Comparison of ENCODE assay signal across 1 cellular context in genomic region chr14:23910081-23910875, GRCh38.
A peak's percentile ranks its signal among the peaks of the same experiment; 100 is the strongest.
TF ChIP-seq lines count a peak whose summit lies in the region.

No MANE protein-coding gene starts in this region.

TF ChIP-seq in HepG2, 621 proteins besides CTCF, POLR2A, EP300 and RAD21 (continues in another document):
- TF ChIP-seq ZMYM2 (CRISPR knock-in tag; IDR thresholded peaks at IDR 0.05), result no peak
- peak; percentile 82; the same call in 1 of the 2 replicates for TF ChIP-seq IRF2 (CRISPR knock-in tag; IDR thresholded peaks at IDR 0.05)
- TF ChIP-seq RFX3 (CRISPR knock-in tag; IDR thresholded peaks at IDR 0.05), result no peak
- peak; percentile 49; the same call in 1 of the 2 replicates for TF ChIP-seq ZBTB26 (CRISPR knock-in tag; IDR thresholded peaks at IDR 0.05; ENCODE audit: borderline replicate concordance)
- TF ChIP-seq KAT7 (CRISPR knock-in tag; IDR thresholded peaks at IDR 0.05; ENCODE audit: borderline replicate concordance), result no peak
- TF ChIP-seq SNRNP70 (IDR thresholded peaks at IDR 0.05; ENCODE audit: low read depth, low read length), result no peak
- TF ChIP-seq ZNF362 (CRISPR knock-in tag; IDR thresholded peaks at IDR 0.05; ENCODE audit: borderline replicate concordance), result peak; percentile 97
- TF ChIP-seq PRPF4 (IDR thresholded peaks at IDR 0.05; ENCODE audit: low read depth, low read length, poor library complexity, severe bottlenecking), result no peak
- 0 out of 2 replicates have a peak, but pooled peaks have one; percentile 68 for TF ChIP-seq HOXA5 (CRISPR knock-in tag; IDR thresholded peaks at IDR 0.05)
- no peak for TF ChIP-seq CAMTA2 (CRISPR knock-in tag; IDR thresholded peaks at IDR 0.05; ENCODE audit: borderline replicate concordance)
- 0 out of 2 replicates have a peak, but pooled peaks have one; percentile 31 for TF ChIP-seq ZNF839 (CRISPR knock-in tag; IDR thresholded peaks at IDR 0.05; ENCODE audit: borderline replicate concordance)
- no peak for TF ChIP-seq ZFYVE20 (CRISPR knock-in tag; IDR thresholded peaks at IDR 0.05; ENCODE audit: borderline replicate concordance, low read depth)
- TF ChIP-seq DR1 (CRISPR knock-in tag; IDR thresholded peaks at IDR 0.05), result no peak
- TF ChIP-seq GABPB1 (CRISPR knock-in tag; IDR thresholded peaks at IDR 0.05), result 0 out of 2 replicates have a peak, but pooled peaks have one; percentile 20
- TF ChIP-seq HNF1A (IDR thresholded peaks at IDR 0.05; ENCODE audit: low read depth), result no peak
- no peak for TF ChIP-seq HNF1A (CRISPR knock-in tag; IDR thresholded peaks at IDR 0.05; ENCODE audit: borderline replicate concordance)
- TF ChIP-seq ZNF512B (CRISPR knock-in tag; IDR thresholded peaks at IDR 0.05; ENCODE audit: borderline replicate concordance), result no peak
- TF ChIP-seq THAP11 (CRISPR knock-in tag; IDR thresholded peaks at IDR 0.05), result peak; percentile 41; the same call in 1 of the 2 replicates
- no peak for TF ChIP-seq FOXP4 (CRISPR knock-in tag; IDR thresholded peaks at IDR 0.05)
- TF ChIP-seq KDM5B (CRISPR knock-in tag; IDR thresholded peaks at IDR 0.05; ENCODE audit: borderline replicate concordance), result no peak
- peak; percentile 49; the same call in 1 of the 2 replicates for TF ChIP-seq ZNF205 (CRISPR knock-in tag; IDR thresholded peaks at IDR 0.05)
- TF ChIP-seq RFXANK (CRISPR knock-in tag; IDR thresholded peaks at IDR 0.05), result no peak
- TF ChIP-seq MIER3 (CRISPR knock-in tag; IDR thresholded peaks at IDR 0.05; ENCODE audit: borderline replicate concordance), result 0 out of 2 replicates have a peak, but pooled peaks have one; percentile 58
- no peak for TF ChIP-seq SNAPC4 (CRISPR knock-in tag; IDR thresholded peaks at IDR 0.05)
- TF ChIP-seq ARHGAP35 (CRISPR knock-in tag; IDR thresholded peaks at IDR 0.05; ENCODE audit: borderline replicate concordance), result 0 out of 2 replicates have a peak, but pooled peaks have one; percentile 61
- 0 out of 2 replicates have a peak, but pooled peaks have one; percentile 58 for TF ChIP-seq DNMT3B (CRISPR knock-in tag; conservative IDR thresholded peaks at IDR 0.05)
- 0 out of 2 replicates have a peak, but pooled peaks have one; percentile 7 for TF ChIP-seq ATF2 (CRISPR knock-in tag; IDR thresholded peaks at IDR 0.05)
- no peak; the same call in 1 of the 2 replicates for TF ChIP-seq PRDM10 (CRISPR knock-in tag; IDR thresholded peaks at IDR 0.05; ENCODE audit: low read depth)
- TF ChIP-seq KLF16 (CRISPR knock-in tag; IDR thresholded peaks at IDR 0.05), result peak in 1 of 2 experiments; percentile 47; a peak in 2 of 4 replicates
- no peak for TF ChIP-seq ZNF329 (CRISPR knock-in tag; IDR thresholded peaks at IDR 0.05; ENCODE audit: low read depth)
- no peak for TF ChIP-seq ZNF232 (CRISPR knock-in tag; IDR thresholded peaks at IDR 0.05; ENCODE audit: borderline replicate concordance)
- TF ChIP-seq ZNF619 (CRISPR knock-in tag; IDR thresholded peaks at IDR 0.05), result peak; percentile 85; the same call in 1 of the 2 replicates
